Comparison of ENCODE assay signal across 8 cellular contexts in genomic region chr20:834151-834747, GRCh38. TPM values are rescaled to one million over a fixed set of nuclear protein-coding genes. Genes with fewer than 3 reads are reported as not detected.
DNase-seq lines count a peak whose midpoint lies in the region; ATAC-seq, FAIRE-seq and TF ChIP-seq lines count a peak whose summit lies in the region.

No MANE protein-coding gene starts in this region.

- TF ChIP-seq CTCF in BE2C (IDR thresholded peaks at IDR 0.05; ENCODE audit: low read depth, low read length) (no peak), GM12878 (IDR thresholded peaks at IDR 0.05 in 2 of 3, conservative IDR thresholded peaks at IDR 0.05 in 1 of 3; ENCODE audit: control insufficient read depth in 2 of 3, extremely low read depth in 1 of 3, insufficient read depth in 1 of 3, low read depth in 3 of 3, low read length in 3 of 3) (no peak), lower leg skin (IDR thresholded peaks at IDR 0.05) (no peak), upper lobe of left lung (IDR thresholded peaks at IDR 0.05) (no peak)

- no peak for TF ChIP-seq EP300 in GM12878 (IDR thresholded peaks at IDR 0.05; ENCODE audit: borderline replicate concordance in 1 of 2, control insufficient read depth in 1 of 2, low read depth in 2 of 2, low read length in 2 of 2)
- TF ChIP-seq EP300 in upper lobe of left lung (IDR thresholded peaks at IDR 0.05): no peak

- TF ChIP-seq POLR2A in GM12878 (IDR thresholded peaks at IDR 0.05; ENCODE audit: low read depth, low read length) (no peak), lower leg skin (IDR thresholded peaks at IDR 0.05) (no peak), upper lobe of left lung (IDR thresholded peaks at IDR 0.05) (no peak)

- no peak for TF ChIP-seq RAD21 in GM12878 (IDR thresholded peaks at IDR 0.05; ENCODE audit: insufficient read depth, low read depth, low read length)

- H3K9ac ChIP-seq in GM12878 (ENCODE audit: control insufficient read depth, insufficient read depth, low read length): peak overlapping the region; percentile 86

- H3K79me2 ChIP-seq in GM12878 (ENCODE audit: control insufficient read depth, insufficient read depth, low read length): peaks cover 18% of the 10 kb centered on the region

- POLR2A ChIA-PET in GM12878 (lab: Charles Lee): interaction anchor here (1.2 to 1.7 kb wide), 2 partner anchors 10 to 13 kb away, joined by 8 to 13 read pairs; no protein-coding TSS in a partner anchor

- CTCF ChIA-PET in GM12878 (lab: Yijun Ruan, JAX): interaction anchor here (0.7 to 3.5 kb wide), 3 partner anchors 39 to 122 kb away, joined by 3 to 27 read pairs (median 4); no protein-coding TSS in a partner anchor

- SMC1A ChIA-PET in GM12878 (lab: Charles Lee; ENCODE audit: uncharacterized antibody, unreplicated experiment): interaction anchor here (1.3 to 3.3 kb wide), 3 partner anchors 15 to 121 kb away, joined by 3 to 18 read pairs (median 5); no protein-coding TSS in a partner anchor

- H3K9me3 ChIP-seq in BE2C (no peaks in the 10 kb centered on the region), GM12878 (replicated peaks; ENCODE audit: control insufficient read depth, insufficient read depth, low read length) (no peaks in the 10 kb centered on the region; the same call in 2 of the 3 replicates), upper lobe of left lung (no peaks in the 10 kb centered on the region)

- no peaks in the 10 kb centered on the region for H3K36me3 ChIP-seq in BE2C
- no peaks in the 10 kb centered on the region for H3K36me3 ChIP-seq in GM12878 (ENCODE audit: control insufficient read depth in 2 of 2, insufficient read depth in 2 of 2, low read length in 1 of 2)
- H3K36me3 ChIP-seq in upper lobe of left lung: no peaks in the 10 kb centered on the region

- H4K20me1 ChIP-seq in GM12878 (ENCODE audit: control insufficient read depth, insufficient read depth): no peaks in the 10 kb centered on the region

- peak overlapping the region; percentile 72 for H3K4me3 ChIP-seq in BE2C (ENCODE audit: low read depth, low read length)
- peak overlapping the region; percentile 79 for H3K4me3 ChIP-seq in GM12878
- peak overlapping the region; percentile 70 for H3K4me3 ChIP-seq in lower leg skin (ENCODE audit: low read depth, poor library complexity, severe bottlenecking)
- H3K4me3 ChIP-seq in upper lobe of left lung: peak overlapping the region; percentile 72 to 89 (median 86)

- H3K27ac ChIP-seq in GM12878 (ENCODE audit: control insufficient read depth, insufficient read depth): peak overlapping the region; percentile 93
- H3K27ac ChIP-seq in upper lobe of left lung: peak overlapping the region; percentile 87 to 97 (median 94)

- H3K4me1 ChIP-seq in BE2C (no peaks in the 10 kb centered on the region), GM12878 (ENCODE audit: control insufficient read depth, insufficient read depth, low read length) (peaks cover 16% of the 10 kb centered on the region), upper lobe of left lung (peaks cover 31 to 54% (median 44%) of the 10 kb centered on the region in 4 donors)

- intact Hi-C loops in GM12878 (cut with micrococcal nuclease; ENCODE audit: unreplicated experiment) (no loop called here), lower leg skin (cut with DNase I; ENCODE audit: low total_unique reads) (no loop called here)

- H3K4me2 ChIP-seq in GM12878 (ENCODE audit: control insufficient read depth, insufficient read depth): peak overlapping the region; percentile 78

- RAD21 ChIA-PET in GM12878 (lab: Charles Lee; ENCODE audit: unreplicated experiment): interaction anchor here (1.5 to 2.4 kb wide), 3 partner anchors 9 to 54 kb away, joined by 4 to 16 read pairs (median 10); no protein-coding TSS in a partner anchor

- peak; percentile 7 for ATAC-seq in HG03025 (IDR thresholded peaks at IDR 0.05; ENCODE audit: low FRiP score, unreplicated experiment)
- ATAC-seq in GM12878: no peak; the same call in 1 of the 3 replicates
- peak in 1 of 2 donors; percentile 10 for ATAC-seq in upper lobe of left lung (ENCODE audit: low FRiP score in 2 of 2)
- ATAC-seq in HG02763 (IDR thresholded peaks at IDR 0.05; ENCODE audit: unreplicated experiment): no peak

- TSS peak; percentile 75 for BruUV-seq in GM12878 (replicated peaks; lab: Mats Ljungman, UMichigan)

- DNase-seq in BE2C: no peak
- no peak for DNase-seq in GM12878 (ENCODE audit: low read depth, low spot score)
- no peak for DNase-seq in lower leg skin (ENCODE audit: low spot score in 2 of 2)
- no peak for DNase-seq in upper lobe of left lung
- no peak for DNase-seq in effector CD4-positive, alpha-beta T cell
- no peak for DNase-seq in activated CD4-positive, alpha-beta T cell treated with anti-CD3 and anti-CD28 coated beads for 48 hours

- H2AFZ ChIP-seq in GM12878 (ENCODE audit: control insufficient read depth, low read depth, low read length): peak overlapping the region; percentile 92

- under 1% methylated on average over 17 of the region's 18 CpGs for WGBS in GM12878 (ENCODE audit: insufficient coverage, insufficient replicate concordance, low lambda C conversion rate, missing lambda C conversion rate)
- WGBS in lower leg skin, 2 donors: 7 to 9% methylated on average over 17 to 18 of the region's 18 CpGs
- WGBS in upper lobe of left lung, 2 donors: 0 to 14% methylated on average over 5 to 16 of the region's 18 CpGs

- FAIRE-seq in GM12878 (lab: Jason Lieb, UNC): no peak

- H3K27me3 ChIP-seq in BE2C: no peaks in the 10 kb centered on the region
- no peaks in the 10 kb centered on the region for H3K27me3 ChIP-seq in GM12878 (replicated peaks in 1 of 2; ENCODE audit: control insufficient read depth in 2 of 2, insufficient read depth in 2 of 2, low read length in 1 of 2)
- no peaks in the 10 kb centered on the region for H3K27me3 ChIP-seq in upper lobe of left lung

- in situ Hi-C loops in GM12878 (cut with MboI): loop anchor here (5.0 kb wide), 1 partner anchor 283 kb away; the partner anchor contains the start of gene PSMF1

TF ChIP-seq in GM12878, 131 proteins besides CTCF, POLR2A, EP300 and RAD21:
- TF ChIP-seq CHD4 (IDR thresholded peaks at IDR 0.05) (no peak), CEBPB (IDR thresholded peaks at IDR 0.05; ENCODE audit: borderline replicate concordance in 1 of 2, low read depth in 2 of 2, low read length in 2 of 2) (no peak)

RNA-seq across cellular contexts. Expression of gene FAM110A, which starts 0.7 kb away (rescaled TPM):
- polyA plus RNA-seq in BE2C (2012; ENCODE audit: insufficient read depth, insufficient read length, low read depth): 6.5 TPM
- 4.8 and 5.4 TPM in 2 replicates for total RNA-seq in GM12878 (2013; cell fraction: nucleolus; rRNA removed)
- total RNA-seq in GM12878 (2014; rRNA removed): 6.7 and 8.0 TPM in 2 replicates
- 1.8 and 2.5 TPM in 2 replicates for total RNA-seq in GM12878 (2014; rRNA removed; fragmentation: Illumina TruSeq; extraction: Trizol)
- 14.8 and 15.9 TPM in 2 replicates for total RNA-seq in GM12878 (2021)
- polyA plus RNA-seq in GM12878 (2011; ENCODE audit: low read depth): 4.0 TPM
- 2.7 and 6.8 TPM in 2 replicates for polyA plus RNA-seq in GM12878 (2011; rRNA removed)
- polyA plus RNA-seq in GM12878 (2011; cell fraction: cytosol; rRNA removed): 8.8 and 10.7 TPM in 2 replicates
- polyA plus RNA-seq in GM12878 (2011; cell fraction: nucleus; rRNA removed): 8.9 and 13.4 TPM in 2 replicates
- polyA plus RNA-seq in GM12878 (2012): 8.4 and 10.9 TPM in 2 replicates
- polyA plus RNA-seq in GM12878 (2014; fragmentation: Illumina TruSeq; extraction: Trizol): 4.3 and 4.7 TPM in 2 replicates
- 1 to 10 TPM; 1.1 to 2.4 TPM for polyA plus RNA-seq in GM12878 (2014; fragmentation: Nextera tagmentation; extraction: Ambion mirVana)
- polyA plus RNA-seq in GM12878 (2014; rRNA removed): 12.8 and 13.5 TPM in 2 replicates
- 10 to 100 TPM in 1 of 2 experiments, 1 to 10 TPM in 1; 8.8 to 11.5 TPM for polyA plus RNA-seq in GM12878 (2016; fragmentation: Nextera tagmentation; extraction: Ambion mirVana)
- polyA minus RNA-seq in GM12878 (2011; rRNA and poly(A)+ RNA removed): 2.8 and 6.3 TPM in 2 replicates
- 3.8 and 4.9 TPM in 2 replicates for polyA minus RNA-seq in GM12878 (2011; cell fraction: cytosol; rRNA and poly(A)+ RNA removed)
- polyA minus RNA-seq in GM12878 (2011; cell fraction: nucleus; rRNA and poly(A)+ RNA removed): 2.1 and 4.8 TPM in 2 replicates
- 100 to 1,000 TPM in 1 of 4 donors, 10 to 100 TPM in 3; 66.3 to 107 (median 82.5) TPM for total RNA-seq in lower leg skin
- total RNA-seq in upper lobe of left lung: 10 to 100 TPM; 13.2 to 27.9 (median 19.9) TPM
